Comparison of ENCODE assay signal across 21 cellular contexts in the genomic region with DNA sequence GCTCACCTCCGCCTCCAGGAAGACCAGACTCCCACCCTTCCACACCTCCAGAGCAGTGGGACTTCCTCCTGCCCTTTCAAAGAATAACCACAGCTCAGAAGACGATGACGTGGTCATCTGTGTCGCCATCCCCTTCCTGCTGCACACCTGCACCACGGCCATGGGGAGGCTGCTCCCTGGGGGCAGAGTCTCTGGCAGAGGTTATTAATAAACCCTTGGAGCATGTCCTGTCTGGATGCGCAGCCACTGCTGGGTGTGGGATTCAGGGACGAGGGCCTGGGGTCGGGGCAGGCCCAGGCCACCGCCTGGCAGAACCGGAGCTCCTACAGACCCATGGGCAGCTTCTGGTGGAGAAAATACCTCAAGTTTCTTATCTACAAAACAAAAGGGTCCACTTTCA. TPM values are rescaled to one million over a fixed set of nuclear protein-coding genes. Genes with fewer than 3 reads are reported as not detected.
DNase-seq lines count a peak whose midpoint lies in the region; FAIRE-seq and TF ChIP-seq lines count a peak whose summit lies in the region.
"Had no signal": no experiment of that assay in that cellular context is flagged by ENCODE, and none has a peak within 500 bp of the region (broad histone marks: within the 10 kb centered on the region; RNA-seq: fewer than 3 reads in every experiment).

No MANE protein-coding gene starts in this region.

- peak; percentile 42 for DNase-seq in BE2C
- DNase-seq in Calu3: peak; percentile 23
- DNase-seq in RPMI8226: peak; percentile 73
- DNase-seq in trophoblast cell: no peak
- no peak for DNase-seq in Ammon's horn (ENCODE audit: low spot score)
- DNase-seq in retina: no peak
- no peak for DNase-seq in RCC 7860 (ENCODE audit: low spot score)
- no peak for DNase-seq in glutamatergic neuron
- DNase-seq: GF-D8, GM23248, Karpas-422, MG63, NCI-H1092, NCI-H1436 treated with DMSO at 0.1 percent for 48 hours, NCI-H526, PC-9 had no signal

- H3K79me2 ChIP-seq in trophoblast cell (ENCODE audit: control insufficient read depth, insufficient read depth, low read length, poor library complexity): no peaks in the 10 kb centered on the region

- H3K27me3 ChIP-seq in BE2C (no peaks in the 10 kb centered on the region), trophoblast cell (ENCODE audit: insufficient read depth, low read length) (no peaks in the 10 kb centered on the region)
- H3K27me3 ChIP-seq: MG63, SJSA1 had no signal

- no peak overlapping the region for H3K4me2 ChIP-seq in trophoblast cell (ENCODE audit: low read length)
- H3K4me2 ChIP-seq: PC-9 had no signal

- no peak overlapping the region for H4K91ac ChIP-seq in trophoblast cell (ENCODE audit: low read depth, low read length)

- no peak overlapping the region for H4K8ac ChIP-seq in trophoblast cell (ENCODE audit: low read depth, low read length)

- no peak for FAIRE-seq in RCC 7860 (lab: Jason Lieb, UNC)
- FAIRE-seq: HTR-8/SVneo had no signal

- H3K27ac Mint-ChIP-seq in Calu3 (ENCODE audit: unreplicated experiment): no peak overlapping the region
- no peak overlapping the region for H3K27ac Mint-ChIP-seq in glutamatergic neuron (ENCODE audit: unreplicated experiment)
- H3K27ac Mint-ChIP-seq: IgD-negative memory B cell had no signal

- no peak overlapping the region for H3K14ac ChIP-seq in trophoblast cell (ENCODE audit: low read length)

- H2BK5ac ChIP-seq in trophoblast cell (ENCODE audit: low read depth, low read length, poor library complexity): no peak overlapping the region

- no peak overlapping the region for H3K23ac ChIP-seq in trophoblast cell (ENCODE audit: low read length)

- no peaks in the 10 kb centered on the region for H3K36me3 ChIP-seq in BE2C
- no peaks in the 10 kb centered on the region for H3K36me3 ChIP-seq in trophoblast cell (ENCODE audit: control insufficient read depth in 1 of 2, insufficient read depth in 2 of 2, low read length in 2 of 2)
- H3K36me3 ChIP-seq: HAP-1, MG63, SJSA1 had no signal

- TF ChIP-seq CTCF in BE2C (IDR thresholded peaks at IDR 0.05; ENCODE audit: low read depth, low read length): no peak
- TF ChIP-seq CTCF in Calu3 (IDR thresholded peaks at IDR 0.05; ENCODE audit: unreplicated experiment): no peak
- TF ChIP-seq CTCF in glutamatergic neuron (IDR thresholded peaks at IDR 0.05; ENCODE audit: partially characterized antibody, unreplicated experiment): no peak

- no peak overlapping the region for H3K27ac ChIP-seq in trophoblast cell (ENCODE audit: low read depth, low read length)
- H3K27ac ChIP-seq: GM23248, HL-60, PC-9, SJSA1 had no signal

- no peak overlapping the region for H3K4me3 Mint-ChIP-seq in Calu3 (ENCODE audit: low read depth, unreplicated experiment)
- H3K4me3 Mint-ChIP-seq in glutamatergic neuron (ENCODE audit: unreplicated experiment): no peak overlapping the region
- H3K4me3 Mint-ChIP-seq: IgD-negative memory B cell had no signal

- no peaks in the 10 kb centered on the region for H3K36me3 Mint-ChIP-seq in Calu3 (ENCODE audit: insufficient read depth, unreplicated experiment)
- no peaks in the 10 kb centered on the region for H3K36me3 Mint-ChIP-seq in glutamatergic neuron (ENCODE audit: unreplicated experiment)
- H3K36me3 Mint-ChIP-seq: IgD-negative memory B cell had no signal

- H3K4me3 ChIP-seq in BE2C (ENCODE audit: low read depth, low read length) (no peak overlapping the region), trophoblast cell (ENCODE audit: low read depth, low read length) (peak overlapping the region; percentile 57)
- H3K4me3 ChIP-seq: GM23248, HAP-1, MG63, PC-9, SJSA1 had no signal

- H4K12ac ChIP-seq in trophoblast cell (ENCODE audit: low read depth, low read length): no peak overlapping the region

- H3K4me1 ChIP-seq in BE2C (no peaks in the 10 kb centered on the region; the same call in 1 of the 2 replicates), trophoblast cell (ENCODE audit: control insufficient read depth in 1 of 2, insufficient read depth in 2 of 2, low read length in 2 of 2) (peaks cover 1 to 2% of the 10 kb centered on the region in 2 experiments)
- H3K4me1 ChIP-seq: HAP-1, SJSA1 had no signal

- no CpG with 5 or more reads among the region's 10 CpGs for WGBS in trophoblast cell (ENCODE audit: extremely low coverage, insufficient coverage, insufficient read length)

- H3K9me3 ChIP-seq in BE2C: no peaks in the 10 kb centered on the region; the same call in 1 of the 2 replicates
- peaks cover 6% of the 10 kb centered on the region for H3K9me3 ChIP-seq in trophoblast cell (ENCODE audit: insufficient read depth, low read depth, low read length)

- CTCF ChIA-PET in Calu3 (lab: Charles Lee): no interaction called here

- H3K9ac ChIP-seq in trophoblast cell (ENCODE audit: low read length): no peak overlapping the region
- H3K9ac ChIP-seq: GM23248 had no signal

- no peak overlapping the region for H2BK120ac ChIP-seq in trophoblast cell (ENCODE audit: insufficient read depth, low read length, poor library complexity)

- H3K18ac ChIP-seq in trophoblast cell (ENCODE audit: low read length): no peak overlapping the region

- peaks cover 1% of the 10 kb centered on the region for H3K79me1 ChIP-seq in trophoblast cell (ENCODE audit: low read length)

- H2AFZ ChIP-seq in trophoblast cell (ENCODE audit: insufficient read depth, low read length, poor library complexity): no peak overlapping the region
- H2AFZ ChIP-seq: GM23248, PC-9 had no signal

- no TSS peak for BruUV-seq in Calu3 (replicated peaks; lab: Mats Ljungman, UMichigan)

- intact Hi-C loops in Calu3 (cut with micrococcal nuclease; ENCODE audit: unreplicated experiment): no loop called here

- H2AK5ac ChIP-seq in trophoblast cell (ENCODE audit: low read length): no peak overlapping the region

- H2BK12ac ChIP-seq in trophoblast cell (ENCODE audit: low read length): no peak overlapping the region

- H3K4me1 Mint-ChIP-seq in Calu3 (ENCODE audit: low read depth, unreplicated experiment) (peaks cover 6% of the 10 kb centered on the region), glutamatergic neuron (ENCODE audit: low read depth, unreplicated experiment) (no peaks in the 10 kb centered on the region)
- H3K4me1 Mint-ChIP-seq: IgD-negative memory B cell had no signal

- no peak overlapping the region for H3K4ac ChIP-seq in trophoblast cell (ENCODE audit: low read depth, low read length)

- H3K27me3 Mint-ChIP-seq in Calu3 (ENCODE audit: unreplicated experiment): peaks cover 59% of the 10 kb centered on the region
- H3K27me3 Mint-ChIP-seq in glutamatergic neuron (ENCODE audit: unreplicated experiment): peaks cover 7% of the 10 kb centered on the region

- peaks cover 2% of the 10 kb centered on the region for H3K9me3 Mint-ChIP-seq in Calu3 (ENCODE audit: low read depth, unreplicated experiment)
- H3K9me3 Mint-ChIP-seq in glutamatergic neuron (ENCODE audit: unreplicated experiment): peaks cover 2% of the 10 kb centered on the region

RNA-seq across cellular contexts. Expression of gene PAEP, which starts 5.0 kb away (rescaled TPM):
- not detected for polyA plus RNA-seq in BE2C (2012; ENCODE audit: insufficient read depth, insufficient read length, low read depth)
- total RNA-seq in Calu3 (2022): 0.45 TPM in 1 of 2 replicates, not detected in the other
- 4.9 and 5.6 TPM in 2 replicates for polyA plus RNA-seq in trophoblast cell (2013)
- total RNA-seq in glutamatergic neuron (ENCODE audit: unreplicated experiment): not detected
- total RNA-seq: GM23248, PC-9, SJSA1 had no signal
- polyA plus RNA-seq: GM23248, IgD-negative memory B cell had no signal

RNA-seq across cellular contexts. Expression of gene OBP2A, which starts 20.6 kb away (rescaled TPM):
- polyA plus RNA-seq in BE2C (2012; ENCODE audit: insufficient read depth, insufficient read length, low read depth): not detected
- total RNA-seq in Calu3 (2022): not detected in 2 replicates
- polyA plus RNA-seq in trophoblast cell (2013): 0.08 TPM in 1 of 2 replicates, not detected in the other
- total RNA-seq in glutamatergic neuron (ENCODE audit: unreplicated experiment): not detected
- total RNA-seq: GM23248, PC-9, SJSA1 had no signal
- polyA plus RNA-seq: GM23248, IgD-negative memory B cell had no signal

RNA-seq across cellular contexts. Expression of gene LCN1, which starts 45.3 kb away (rescaled TPM):
- polyA plus RNA-seq in BE2C (2012; ENCODE audit: insufficient read depth, insufficient read length, low read depth): 13.4 TPM
- total RNA-seq in Calu3 (2022) (not detected in 2 replicates), glutamatergic neuron (ENCODE audit: unreplicated experiment) (not detected)
- polyA plus RNA-seq in trophoblast cell (2013): 0.14 and 0.15 TPM in 2 replicates
- total RNA-seq: GM23248, PC-9, SJSA1 had no signal
- polyA plus RNA-seq: GM23248, IgD-negative memory B cell had no signal

Comparison
In these comparisons a context has a peak if more than half of its experiments do, and no peak if none do; other contexts are left out.
1. DNase-seq: peak in BE2C (single experiment), Calu3 (single experiment) and RPMI8226 (single experiment); none in trophoblast cell (0 of 2), Ammon's horn (single experiment), retina (single experiment), RCC 7860 (single experiment) and glutamatergic neuron (single experiment).